22 cellular contexts compared by ENCODE assay signal in the genomic region with DNA sequence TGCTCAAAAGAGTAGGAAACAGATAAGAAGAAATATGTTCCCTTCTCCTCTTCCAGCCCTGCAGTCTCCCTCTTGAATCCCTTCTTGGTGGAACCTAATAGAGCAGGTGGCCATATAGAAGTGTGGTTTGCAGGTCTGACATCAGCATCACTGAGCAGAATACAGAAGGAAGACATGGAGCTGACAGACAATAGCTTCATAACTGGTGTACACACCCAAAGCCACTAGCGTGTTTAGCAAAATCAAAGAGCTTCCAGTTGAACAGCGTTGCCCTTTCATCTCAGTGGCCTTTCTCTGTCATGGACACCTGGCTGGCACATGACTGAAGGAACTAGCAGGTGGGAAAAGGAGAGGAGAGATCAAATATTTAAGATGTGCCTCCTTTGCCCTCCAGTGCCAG.
"Had no signal": no experiment of that assay in that cellular context is flagged by ENCODE, and none has a peak within 500 bp of the region (broad histone marks: within the 10 kb centered on the region; RNA-seq: fewer than 3 reads in every experiment).

No MANE protein-coding gene starts in this region.

- H3K9ac ChIP-seq: SK-N-SH had no signal

- H3K4me2 ChIP-seq: SK-N-SH had no signal

- H3K27me3 ChIP-seq: SJSA1 had no signal

- H3K27ac ChIP-seq: HL-60, SJSA1 had no signal

- H3K9me3 ChIP-seq: SJSA1, SK-N-SH had no signal

- H3K4me3 ChIP-seq: SJSA1 had no signal

- DNase-seq: KBM-7, MV-4-11, NCI-H1048, NCI-H1105, NCI-H1417, NCI-H1436 treated with DMSO at 0.1 percent for 48 hours, NCI-H187, NCI-H2029, NCI-H2171 treated with DMSO at 0.1 percent for 48 hours, NCI-H2227 treated with DMSO at 0.1 percent for 48 hours, NCI-H524, NCI-H526 treated with DMSO at 0.1 percent for 48 hours, NCI-H774, Right ventricle myocardium superior, RPMI8226, SIG-M5, SK-N-SH, SW 1271, T-helper 1 cell had no signal

- FAIRE-seq: HTR-8/SVneo had no signal

- H3K36me3 ChIP-seq: SJSA1 had no signal
